10 cellular contexts compared by ENCODE assay signal in genomic region chr5:96279796-96280542, GRCh38.
DNase-seq lines count a peak whose midpoint lies in the region; ATAC-seq lines count a peak whose summit lies in the region.
"Had no signal": no experiment of that assay in that cellular context is flagged by ENCODE, and none has a peak within 500 bp of the region (broad histone marks: within the 10 kb centered on the region; RNA-seq: fewer than 3 reads in every experiment).

No MANE protein-coding gene starts in this region.

- H3K9me3 Mint-ChIP-seq in activated T-cell treated with anti-CD3 and anti-CD28 coated beads, Interleukin-2, amount 50 U/mL, for 4 hours, result no peaks in the 10 kb centered on the region
- H3K9me3 Mint-ChIP-seq: T-cell had no signal

- peak; percentile 89 to 92 for ATAC-seq in activated T-cell treated with anti-CD3 and anti-CD28 coated beads, Interleukin-2, amount 50 U/mL, for 4 hours
- ATAC-seq in GM21737 (IDR thresholded peaks at IDR 0.05; ENCODE audit: unreplicated experiment) (peak; percentile 58), HG03565 (IDR thresholded peaks at IDR 0.05; ENCODE audit: unreplicated experiment) (peak; percentile 82), left colon (no peak)
- ATAC-seq: T-cell had no signal

- intact Hi-C loops in left colon (cut with DNase I, micrococcal nuclease), result no loop called here

- peaks cover 17% of the 10 kb centered on the region for H3K4me1 Mint-ChIP-seq in activated T-cell treated with anti-CD3 and anti-CD28 coated beads, Interleukin-2, amount 50 U/mL, for 4 hours (ENCODE audit: low read depth)

- peaks cover 6% of the 10 kb centered on the region for H3K27me3 Mint-ChIP-seq in activated T-cell treated with anti-CD3 and anti-CD28 coated beads, Interleukin-2, amount 50 U/mL, for 4 hours (ENCODE audit: low read depth)

- H3K4me3 Mint-ChIP-seq in activated T-cell treated with anti-CD3 and anti-CD28 coated beads, Interleukin-2, amount 50 U/mL, for 4 hours, result no peak overlapping the region
- H3K4me3 Mint-ChIP-seq: T-cell had no signal

- no peak for DNase-seq in activated T-cell treated with anti-CD3 and anti-CD28 coated beads, Interleukin-2, amount 50 U/mL, for 4 hours
- no peak for DNase-seq in activated T-cell treated with anti-CD3 and anti-CD28 coated beads, Interleukin-2, amount 50 U/mL, for 48 hours
- DNase-seq in kidney tubule cell (ENCODE audit: low spot score), result peak; percentile 82
- DNase-seq in effector CD4-positive, alpha-beta T cell, result no peak
- no peak for DNase-seq in left colon
- DNase-seq in cerebellum (ENCODE audit: low spot score), result no peak
- DNase-seq: mesenchymal stem cell, T-cell had no signal

- H3K36me3 Mint-ChIP-seq in activated T-cell treated with anti-CD3 and anti-CD28 coated beads, Interleukin-2, amount 50 U/mL, for 4 hours (ENCODE audit: insufficient read depth), result no peaks in the 10 kb centered on the region
- H3K36me3 Mint-ChIP-seq: T-cell had no signal
